In the genomic region with DNA sequence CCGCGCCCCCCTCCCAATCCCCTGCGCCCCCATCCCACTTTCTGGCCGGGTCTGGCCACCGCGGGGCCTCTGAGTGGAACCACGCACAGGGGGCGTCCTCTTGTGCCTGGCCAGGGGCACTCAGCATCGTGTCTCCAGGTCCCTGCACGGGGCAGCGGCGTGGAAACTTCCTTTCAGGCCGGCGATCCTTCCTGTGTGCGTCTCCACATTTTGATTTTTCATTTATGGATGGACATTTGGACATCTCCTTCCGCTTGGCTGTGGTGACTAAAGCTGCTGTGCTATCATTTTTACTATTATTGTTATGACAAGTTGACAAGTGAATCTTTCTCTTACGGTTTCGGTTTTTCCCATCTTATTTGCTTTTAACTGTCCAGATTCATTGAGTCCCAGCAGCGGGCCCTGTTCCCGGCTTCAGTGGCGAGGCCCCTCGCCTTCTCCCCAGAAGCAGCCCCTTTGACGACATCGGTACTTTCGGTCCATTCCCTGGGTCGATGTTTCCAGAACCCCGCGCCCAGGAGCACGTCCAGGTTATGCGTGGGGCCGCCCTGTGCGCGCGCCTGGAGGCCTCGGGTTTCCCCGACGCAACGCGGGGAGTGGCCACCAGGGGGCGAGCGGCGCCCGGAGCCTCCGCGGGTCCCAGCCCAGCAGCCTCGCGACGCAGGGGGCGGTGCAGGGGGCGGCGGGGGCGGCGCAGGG, we compare ENCODE assay signal across 7 cellular contexts. TPM values are rescaled to one million over a fixed set of nuclear protein-coding genes. Genes with fewer than 3 reads are reported as not detected.
A peak's percentile ranks its signal among the peaks of the same experiment; 100 is the strongest.
DNase-seq lines count a peak whose midpoint lies in the region; ATAC-seq and TF ChIP-seq lines count a peak whose summit lies in the region.

No MANE protein-coding gene starts in this region.

- H3K4me2 ChIP-seq in OCI-LY7 (ENCODE audit: low read length) = peak overlapping the region; percentile 88

- intact Hi-C loops in OCI-LY7 (cut with micrococcal nuclease; ENCODE audit: unreplicated experiment) = loop anchor here (5.0 kb wide), 1 partner anchor 88 kb away; the partner anchor contains the start of gene PCBP3

- no TSS peak for BruUV-seq in OCI-LY7 (replicated peaks; lab: Mats Ljungman, UMichigan)

- no peaks in the 10 kb centered on the region for H3K9me2 ChIP-seq in OCI-LY7 (ENCODE audit: insufficient read depth, low read length)

- peaks cover 25% of the 10 kb centered on the region for H3K4me1 ChIP-seq in OCI-LY7 (ENCODE audit: insufficient read depth, low read length, poor library complexity, severe bottlenecking)
- no peaks in the 10 kb centered on the region for H3K4me1 ChIP-seq in muscle layer of colon (ENCODE audit: insufficient read depth, low read length)

- peak; percentile 72 for DNase-seq in OCI-LY7 (ENCODE audit: low spot score)
- DNase-seq in activated T-cell treated with anti-CD3 and anti-CD28 coated beads, Interleukin-2, amount 50 U/mL, for 1 hour = peak; percentile 98
- DNase-seq in erythroblast (lab: John Stamatoyannopoulos, UW) = peak; percentile 60 to 77
- DNase-seq in stimulated activated CD8-positive, alpha-beta memory T cell treated with anti-CD3 and anti-CD28 coated beads, Interleukin-7, amount 100 ng/mL, for 1 hour (ENCODE audit: low read depth in 2 of 2) = peak; percentile 85 to 89

- CTCF ChIA-PET in OCI-LY7 (lab: Charles Lee; ENCODE audit: unreplicated experiment) = no interaction called here

- POLR2A ChIA-PET in OCI-LY7 (lab: Charles Lee) = no interaction called here

- no peaks in the 10 kb centered on the region for H3K27me3 ChIP-seq in muscle layer of colon (ENCODE audit: control insufficient read depth in 1 of 2, insufficient read depth in 2 of 2, low read length in 2 of 2)

- ATAC-seq in GM18498 (IDR thresholded peaks at IDR 0.05; ENCODE audit: unreplicated experiment) = peak; percentile 59
- peak; percentile 42 for ATAC-seq in HG03457 (IDR thresholded peaks at IDR 0.05; ENCODE audit: unreplicated experiment)

- H3K9ac ChIP-seq in muscle layer of colon (ENCODE audit: low read length) = peak overlapping the region; percentile 39

- H4K20me1 ChIP-seq in OCI-LY7 (ENCODE audit: insufficient read depth, low read length) = no peaks in the 10 kb centered on the region

- H3K79me2 ChIP-seq in OCI-LY7 (ENCODE audit: insufficient read depth, low read depth, low read length) = no peaks in the 10 kb centered on the region

- H3K4me3 ChIP-seq in OCI-LY7 (ENCODE audit: low read depth, low read length, poor library complexity, severe bottlenecking) (peak overlapping the region; percentile 64), muscle layer of colon (ENCODE audit: low read depth in 1 of 2, low read length in 2 of 2) (peak overlapping the region; percentile 61 to 66)

- no peak for TF ChIP-seq POLR2A in erythroblast (IDR thresholded peaks at IDR 0.05; ENCODE audit: low read length)

- peak; percentile 70 for TF ChIP-seq CTCF in OCI-LY7 (conservative IDR thresholded peaks at IDR 0.05; ENCODE audit: low read length)

- H3K36me3 ChIP-seq in OCI-LY7 (ENCODE audit: insufficient read depth, low read length) (no peaks in the 10 kb centered on the region), muscle layer of colon (ENCODE audit: insufficient read depth, low read length) (no peaks in the 10 kb centered on the region)

- no peaks in the 10 kb centered on the region for H3K9me3 ChIP-seq in OCI-LY7 (ENCODE audit: low read length)
- no peaks in the 10 kb centered on the region for H3K9me3 ChIP-seq in muscle layer of colon (ENCODE audit: low read length)

- H2AFZ ChIP-seq in OCI-LY7 (ENCODE audit: low read length) = peak overlapping the region; percentile 77; the same call in 1 of the 2 replicates

- H3K27ac ChIP-seq in OCI-LY7 (ENCODE audit: low read depth, low read length, poor library complexity, severe bottlenecking) (no peak overlapping the region), muscle layer of colon (ENCODE audit: low read depth, low read length) (peak overlapping the region; percentile 85)

RNA-seq across cellular contexts. Expression of gene SLC19A1, which starts 12.4 kb away (rescaled TPM):
- 13.2 and 17.9 TPM in 2 replicates for total RNA-seq in OCI-LY7 (2014; rRNA removed; shearing (Covaris generic))
- total RNA-seq in OCI-LY7 (2022) = 41.1 and 41.2 TPM in 2 replicates
